8 cellular contexts compared by ENCODE assay signal in the genomic region with DNA sequence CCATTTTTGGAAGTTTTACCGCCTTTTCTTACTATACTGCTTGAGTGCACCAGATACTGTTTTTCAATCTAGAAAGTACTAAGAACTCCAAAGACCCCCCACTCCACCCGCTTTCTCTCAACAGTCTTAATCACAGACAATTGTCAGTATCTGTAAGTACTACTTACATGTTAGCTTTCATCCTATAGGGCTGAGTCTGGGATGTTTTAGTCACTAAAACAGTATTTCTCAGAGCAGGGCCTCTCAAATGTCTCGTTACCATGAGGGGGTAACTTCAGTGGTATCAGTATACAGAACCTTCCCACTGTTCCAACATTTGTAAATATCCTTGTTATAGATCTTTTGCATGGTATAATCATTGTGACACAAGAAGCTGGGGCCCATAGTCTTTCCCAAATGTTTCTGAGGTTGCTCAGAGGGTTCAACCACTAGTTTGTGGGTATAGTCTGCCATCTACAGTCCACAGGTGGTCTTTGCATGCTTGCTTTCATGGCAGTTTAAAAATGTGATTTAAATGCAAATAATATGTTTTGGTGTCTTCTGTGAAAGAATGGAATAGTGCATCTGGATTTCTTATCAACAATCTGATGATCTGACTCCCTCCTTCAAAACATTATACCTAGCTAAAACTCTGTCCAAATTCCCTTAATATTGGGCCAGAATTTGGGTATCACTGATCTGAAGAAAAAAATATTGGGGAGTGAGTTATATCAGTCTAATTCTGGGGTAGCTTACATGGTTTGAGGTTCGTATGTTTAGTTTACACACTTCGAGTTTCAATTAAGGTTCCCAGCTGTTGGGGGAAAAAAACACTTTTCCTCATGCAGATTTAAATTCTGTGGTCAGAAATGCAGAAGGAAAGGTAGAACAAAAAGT. TPM values are rescaled to one million over a fixed set of nuclear protein-coding genes. Genes with fewer than 3 reads are reported as not detected.
DNase-seq lines count a peak whose midpoint lies in the region; ATAC-seq, FAIRE-seq and TF ChIP-seq lines count a peak whose summit lies in the region.

No MANE protein-coding gene starts in this region.

- H3K9me3 Mint-ChIP-seq in memory B cell = peaks cover 2% of the 10 kb centered on the region

- H3K27ac ChIP-seq in Panc1 (ENCODE audit: low read length) = no peak overlapping the region

- TF ChIP-seq CTCF in Panc1 (IDR thresholded peaks at IDR 0.05) = peak; percentile 82

- peak; percentile 94 for FAIRE-seq in A204.1 (lab: Jason Lieb, UNC)

- H3K27me3 Mint-ChIP-seq in memory B cell = no peaks in the 10 kb centered on the region

- no peaks in the 10 kb centered on the region for H3K36me3 ChIP-seq in Panc1 (ENCODE audit: control insufficient read depth, insufficient read depth, low read length)

- POLR2A ChIA-PET in Panc1 (lab: Charles Lee) = no interaction called here

- no peak overlapping the region for H3K4me3 Mint-ChIP-seq in memory B cell

- H3K4me3 ChIP-seq in Panc1 (ENCODE audit: low read depth in 2 of 2, low read length in 2 of 2) = no peak overlapping the region

- no peaks in the 10 kb centered on the region for H3K4me1 ChIP-seq in Panc1 (ENCODE audit: control insufficient read depth, insufficient read depth, low read length)

- peak; percentile 61 for DNase-seq in EL
- DNase-seq in HuH-7 (ENCODE audit: low spot score) = peak; percentile 61
- peak; percentile 28 for DNase-seq in Panc1 (ENCODE audit: low read depth, low spot score)
- peak; percentile 44 to 57 for DNase-seq in dermis microvascular lymphatic vessel endothelial cell (ENCODE audit: low read depth in 2 of 2)
- DNase-seq in memory B cell (ENCODE audit: low spot score in 2 of 2) = no peak

- in situ Hi-C loops in Panc1 (cut with HindIII; ENCODE audit: low pct_unique_long_range_greater_than_20kb, low sequenced_read_pairs) = no loop called here

- no peaks in the 10 kb centered on the region for H3K36me3 Mint-ChIP-seq in memory B cell

- CTCF ChIA-PET in Panc1 (lab: Charles Lee) = interaction anchor here (0.7 kb wide), 1 partner anchor 142 kb away, joined by 3 read pairs; no protein-coding TSS in a partner anchor

- ATAC-seq in Panc1 = peak; percentile 86
- peak; percentile 45 for ATAC-seq in memory B cell (ENCODE audit: low read depth)
- ATAC-seq in HG03460 (IDR thresholded peaks at IDR 0.05; ENCODE audit: unreplicated experiment) = no peak
- no peak for ATAC-seq in GM19324 (IDR thresholded peaks at IDR 0.05; ENCODE audit: low FRiP score, unreplicated experiment)

- no peak overlapping the region for H3K27ac Mint-ChIP-seq in memory B cell

- no TSS peak for BruUV-seq in Panc1 (replicated peaks; lab: Mats Ljungman, UMichigan)

- peaks cover 27% of the 10 kb centered on the region for H3K27me3 ChIP-seq in Panc1 (ENCODE audit: control insufficient read depth, insufficient read depth, low read length)

- H3K9me3 ChIP-seq in Panc1 (ENCODE audit: control insufficient read depth, insufficient read depth, low read depth, low read length) = no peaks in the 10 kb centered on the region

- intact Hi-C loops in Panc1 (cut with micrococcal nuclease; ENCODE audit: unreplicated experiment) = loop anchor here (1.0 to 10.0 kb wide), 3 partner anchors 47 to 364 kb away; partner anchors contain the start of gene CPNE4

- peaks cover 5% of the 10 kb centered on the region for H3K4me1 Mint-ChIP-seq in memory B cell

RNA-seq across cellular contexts. Expression of gene DNAJC13, which starts 18.0 kb away (rescaled TPM):
- total RNA-seq in Panc1 (2021; ENCODE audit: unreplicated experiment) (54.2 TPM), dermis microvascular lymphatic vessel endothelial cell (40.5 and 48.5 TPM in 2 replicates)
- polyA plus RNA-seq in Panc1 (2012; ENCODE audit: insufficient read length) = 27.8 TPM

Comparison
In these comparisons a context has a peak if more than half of its experiments do, and no peak if none do; other contexts are left out.
1. DNase-seq: peak in EL (single experiment), HuH-7 (single experiment), Panc1 (single experiment) and dermis microvascular lymphatic vessel endothelial cell (2 of 2); none in memory B cell (0 of 2).
2. ATAC-seq: peak in Panc1 (single experiment) and memory B cell (single experiment); none in HG03460 (single experiment) and GM19324 (single experiment).